In genomic region chr7:122622682-122623081, GRCh38 we compare ENCODE assay signal across 13 cellular contexts.
DNase-seq lines count a peak whose midpoint lies in the region; ATAC-seq, FAIRE-seq and TF ChIP-seq lines count a peak whose summit lies in the region.
"Had no signal": no experiment of that assay in that cellular context is flagged by ENCODE, and none has a peak within 500 bp of the region (broad histone marks: within the 10 kb centered on the region; RNA-seq: fewer than 3 reads in every experiment).

No MANE protein-coding gene starts in this region.

- no peak overlapping the region for H3K4me3 ChIP-seq in fibroblast of the aortic adventitia (ENCODE audit: low read depth, low read length)
- H3K4me3 ChIP-seq: A549, GM12878 had no signal

- TF ChIP-seq POLR2A in H54 (IDR thresholded peaks at IDR 0.05; ENCODE audit: low read depth, low read length), result no peak

- DNase-seq in H54 (ENCODE audit: insufficient read length, low spot score) (no peak), NCI-H524 treated with DMSO at 0.1 percent for 48 hours (lab: John Stamatoyannopoulos, UW) (peak; percentile 22), fibroblast of the aortic adventitia (ENCODE audit: low read depth) (peak; percentile 2), NCI-H510A treated with DMSO at 0.1 percent for 48 hours (lab: John Stamatoyannopoulos, UW) (no peak), superior temporal gyrus (ENCODE audit: extremely low spot score) (no peak)
- DNase-seq: BE2C; CD4-positive, alpha-beta memory T cell had no signal

- FAIRE-seq in H54 (lab: Jason Lieb, UNC), result peak; percentile 33
- FAIRE-seq: A549, GM12878, GM18507 had no signal

- ATAC-seq in HG03039 (IDR thresholded peaks at IDR 0.05; ENCODE audit: unreplicated experiment) (no peak), HG03025 (IDR thresholded peaks at IDR 0.05; ENCODE audit: low FRiP score, unreplicated experiment) (no peak)
- ATAC-seq: A549, GM12878, HCT116 had no signal

- TF ChIP-seq CTCF in fibroblast of the aortic adventitia (IDR thresholded peaks at IDR 0.05; ENCODE audit: insufficient read depth, low read length), result no peak

Comparison
In these comparisons a context has a peak if more than half of its experiments do, and no peak if none do; other contexts are left out.
1. DNase-seq: peak in NCI-H524 treated with DMSO at 0.1 percent for 48 hours (single experiment) and fibroblast of the aortic adventitia (single experiment); none in H54 (single experiment), NCI-H510A treated with DMSO at 0.1 percent for 48 hours (single experiment) and superior temporal gyrus (single experiment).